34 cellular contexts compared by ENCODE assay signal in the genomic region with DNA sequence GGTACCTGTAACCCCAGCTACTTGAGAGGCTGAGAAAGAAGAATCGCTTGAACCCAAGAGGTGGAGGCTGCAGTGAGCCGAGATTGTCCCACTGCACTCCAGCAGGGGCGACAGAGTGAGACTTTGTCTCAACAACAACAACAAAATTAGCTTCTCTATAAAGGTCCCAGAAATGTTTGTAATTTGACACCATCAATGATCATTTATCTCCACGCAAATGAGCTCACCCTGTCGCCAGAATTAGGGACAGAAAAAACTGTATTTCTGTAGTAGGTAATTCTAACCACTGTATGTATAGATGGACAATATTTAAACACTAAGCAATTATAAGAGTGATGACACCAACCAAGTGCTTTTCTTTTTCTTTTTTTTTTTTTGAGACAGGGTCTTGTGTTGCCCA. TPM values are rescaled to one million over a fixed set of nuclear protein-coding genes. Genes with fewer than 3 reads are reported as not detected.
"Had no signal": no experiment of that assay in that cellular context is flagged by ENCODE, and none has a peak within 500 bp of the region (broad histone marks: within the 10 kb centered on the region; RNA-seq: fewer than 3 reads in every experiment).

No MANE protein-coding gene starts in this region.

- DNase-seq: immature natural killer cell; kidney; left colon; left lung; mesendoderm; naive B cell; natural killer cell; nephron progenitor cell; ovary; right lobe of liver; stimulated activated CD4-positive, alpha-beta T cell treated with anti-CD3 and anti-CD28 coated beads, Interleukin-1b, Interleukin-23, amount 100 ng/mL, for 48 hours; stimulated activated CD4-positive, alpha-beta T cell treated with anti-CD3 and anti-CD28 coated beads, Interleukin-2, amount 100 ng/mL, for 48 hours; stimulated activated CD4-positive, alpha-beta T cell treated with anti-CD3 and anti-CD28 coated beads, Interleukin-4, amount 100 ng/mL, for 4 hours; stimulated activated naive B cell treated with anti-CD40 and anti-IgM and Interleukin-4, amounts not matched to agents 10 μg/mL and 1 μg/mL and 100 μg/mL, for 72 hours; stimulated activated naive CD8-positive, alpha-beta T cell treated with anti-CD3 and anti-CD28 coated beads, Interleukin-15, Interleukin-2, amounts not matched to agents 100 U/mL and 50 U/mL, for 24 hours; stomach; testis; thyroid gland; transverse colon; upper lobe of left lung had no signal

- H3K9me3 ChIP-seq: left lung, ovary, right atrium auricular region, right lobe of liver, stomach, testis, thyroid gland, transverse colon, upper lobe of left lung, vagina had no signal

- H3K9me3 Mint-ChIP-seq: immature natural killer cell; mesothelial cell of epicardium; naive B cell; natural killer cell; stimulated activated naive B cell treated with anti-CD40 and anti-IgM and Interleukin-4, amounts not matched to agents 10 μg/mL and 1 μg/mL and 100 μg/mL, for 72 hours had no signal

- H3K4me2 ChIP-seq: smooth muscle cell had no signal

- H3K36me3 ChIP-seq: left lung, ovary, right atrium auricular region, right lobe of liver, thyroid gland, transverse colon, upper lobe of left lung, vagina had no signal

- ATAC-seq: left lung; natural killer cell; right lobe of liver; stimulated activated naive B cell treated with anti-CD40 and anti-IgM and Interleukin-4, amounts not matched to agents 10 μg/mL and 1 μg/mL and 100 μg/mL, for 72 hours; stimulated activated naive CD8-positive, alpha-beta T cell treated with anti-CD3 and anti-CD28 coated beads, Interleukin-15, Interleukin-2, amounts not matched to agents 100 U/mL and 50 U/mL, for 24 hours had no signal

- H3K27ac ChIP-seq: left lung, ovary, right atrium auricular region, right lobe of liver, stomach, testis, thyroid gland, upper lobe of left lung, vagina had no signal

- H3K4me3 Mint-ChIP-seq: immature natural killer cell; mesothelial cell of epicardium; natural killer cell; nephron progenitor cell; stimulated activated naive B cell treated with anti-CD40 and anti-IgM and Interleukin-4, amounts not matched to agents 10 μg/mL and 1 μg/mL and 100 μg/mL, for 72 hours had no signal

- H3K4me3 ChIP-seq: left lung, lung, ovary, right atrium auricular region, right lobe of liver, smooth muscle cell, stomach, testis, thyroid gland, transverse colon, upper lobe of left lung, vagina had no signal

- FAIRE-seq: islet of Langerhans, kidney had no signal

- H3K27me3 ChIP-seq: left lung, ovary, right atrium auricular region, right lobe of liver, stomach, testis, thyroid gland, transverse colon, upper lobe of left lung, vagina had no signal

- H3K27me3 Mint-ChIP-seq: naive B cell; progenitor cell of endocrine pancreas; stimulated activated naive B cell treated with anti-CD40 and anti-IgM and Interleukin-4, amounts not matched to agents 10 μg/mL and 1 μg/mL and 100 μg/mL, for 72 hours had no signal

- H3K36me3 Mint-ChIP-seq: mesothelial cell of epicardium; naive B cell; natural killer cell; stimulated activated naive B cell treated with anti-CD40 and anti-IgM and Interleukin-4, amounts not matched to agents 10 μg/mL and 1 μg/mL and 100 μg/mL, for 72 hours had no signal

- H3K27ac Mint-ChIP-seq: immature natural killer cell; mesothelial cell of epicardium; naive B cell; natural killer cell; nephron progenitor cell; progenitor cell of endocrine pancreas; stimulated activated naive B cell treated with anti-CD40 and anti-IgM and Interleukin-4, amounts not matched to agents 10 μg/mL and 1 μg/mL and 100 μg/mL, for 72 hours had no signal

- H3K4me1 ChIP-seq: left lung, right lobe of liver, testis, vagina had no signal

- H3K4me1 Mint-ChIP-seq: immature natural killer cell, naive B cell, natural killer cell, nephron progenitor cell had no signal

RNA-seq across cellular contexts. Expression of a gene that starts 10.7 kb away (rescaled TPM):
- total RNA-seq: kidney, left colon, left lung, lower leg skin, lung, mesothelial cell of epicardium, mononuclear cell, natural killer cell, omental fat pad, ovary, progenitor cell of endocrine pancreas, pulmonary artery endothelial cell, renal cortical epithelial cell, right atrium auricular region, right lobe of liver, skeletal muscle tissue, smooth muscle cell, stomach, thyroid gland, transverse colon, upper lobe of left lung, urinary bladder, vagina had no signal
- polyA plus RNA-seq: immature natural killer cell, lung, ovary, smooth muscle cell, stomach, urinary bladder had no signal
